9 cellular contexts compared by ENCODE assay signal in the genomic region with DNA sequence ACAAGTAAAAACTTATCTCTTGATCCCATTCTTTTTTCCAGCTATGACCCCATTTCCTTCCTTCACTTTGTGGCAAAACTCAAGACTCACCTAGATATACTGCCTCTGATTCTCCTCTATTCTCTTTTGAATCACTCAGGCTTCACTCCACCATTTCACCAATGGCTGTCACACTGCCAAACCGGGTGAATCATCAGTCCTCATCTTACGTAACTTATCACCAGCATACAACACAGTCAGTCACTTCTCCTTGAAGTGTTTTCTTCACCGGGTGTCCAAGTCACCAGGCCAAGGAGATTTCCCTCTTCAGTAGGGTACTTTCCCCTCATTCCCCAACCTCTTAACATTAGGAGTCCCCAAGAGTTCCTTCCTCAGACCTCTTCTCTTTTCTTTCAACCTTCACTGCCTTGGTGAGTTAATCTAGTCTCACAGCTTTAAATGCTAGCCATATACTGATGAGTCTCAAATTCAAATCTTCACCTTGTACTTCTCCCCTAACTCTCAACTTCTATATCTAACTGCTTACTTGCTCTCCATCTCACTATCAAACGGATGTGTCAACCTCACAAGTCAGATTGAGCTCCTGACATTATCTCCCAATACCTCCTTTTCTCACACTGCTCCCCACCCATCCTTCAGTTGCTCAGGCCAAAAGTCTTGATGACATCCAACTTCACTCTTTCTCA. TPM values are rescaled to one million over a fixed set of nuclear protein-coding genes. Genes with fewer than 3 reads are reported as not detected.
DNase-seq lines count a peak whose midpoint lies in the region; ATAC-seq, FAIRE-seq and TF ChIP-seq lines count a peak whose summit lies in the region.
"Had no signal": no experiment of that assay in that cellular context is flagged by ENCODE, and none has a peak within 500 bp of the region (broad histone marks: within the 10 kb centered on the region; RNA-seq: fewer than 3 reads in every experiment).

No MANE protein-coding gene starts in this region.

- H3K9me3 Mint-ChIP-seq in activated CD4-positive, alpha-beta memory T cell treated with anti-CD3 and anti-CD28 coated beads for 36 hours: no peaks in the 10 kb centered on the region
- no peaks in the 10 kb centered on the region for H3K9me3 Mint-ChIP-seq in activated CD4-positive, alpha-beta memory T cell treated with anti-CD3 and anti-CD28 coated beads, Interleukin-2, amount 10 ng/mL, durations not matched to agents 7 days and 5 days
- H3K9me3 Mint-ChIP-seq in progenitor cell of endocrine pancreas (ENCODE audit: low read depth): no peaks in the 10 kb centered on the region

- peaks cover 6% of the 10 kb centered on the region for H3K36me3 Mint-ChIP-seq in activated CD4-positive, alpha-beta memory T cell treated with anti-CD3 and anti-CD28 coated beads for 36 hours
- H3K36me3 Mint-ChIP-seq in activated CD4-positive, alpha-beta memory T cell treated with anti-CD3 and anti-CD28 coated beads, Interleukin-2, amount 10 ng/mL, durations not matched to agents 7 days and 5 days (ENCODE audit: low read depth): peaks cover 35% of the 10 kb centered on the region
- H3K36me3 Mint-ChIP-seq in progenitor cell of endocrine pancreas (ENCODE audit: insufficient read depth): peaks cover 17% of the 10 kb centered on the region

- DNase-seq in activated CD4-positive, alpha-beta memory T cell treated with anti-CD3 and anti-CD28 coated beads for 36 hours: peak; percentile 57
- no peak for DNase-seq in activated CD4-positive, alpha-beta memory T cell treated with anti-CD3 and anti-CD28 coated beads, Interleukin-2, amount 10 ng/mL, durations not matched to agents 7 days and 5 days
- DNase-seq in body of pancreas (peak; percentile 55 to 73 (median 66)), HepG2 (ENCODE audit: low spot score) (peak; percentile 48), tibial nerve (ENCODE audit: low spot score in 2 of 2) (peak; percentile 79 to 96), T-helper 2 cell (no peak), progenitor cell of endocrine pancreas (ENCODE audit: low spot score, unreplicated experiment) (no peak)
- DNase-seq: NCI-H1105 treated with DMSO at 0.1 percent for 48 hours had no signal

- H3K9me3 ChIP-seq in body of pancreas (no peaks in the 10 kb centered on the region), HepG2 (ENCODE audit: low read length) (no peaks in the 10 kb centered on the region), tibial nerve (no peaks in the 10 kb centered on the region)

- TF ChIP-seq EP300 in HepG2 (IDR thresholded peaks at IDR 0.05; ENCODE audit: low read depth in 2 of 2, low read length in 2 of 2): no peak
- TF ChIP-seq EP300 in HepG2 (CRISPR knock-in tag; IDR thresholded peaks at IDR 0.05; ENCODE audit: borderline replicate concordance): no peak
- peak in 1 of 2 donors; percentile 74 for TF ChIP-seq EP300 in tibial nerve (IDR thresholded peaks at IDR 0.05)

- H3K27me3 ChIP-seq in body of pancreas: no peaks in the 10 kb centered on the region
- no peaks in the 10 kb centered on the region for H3K27me3 ChIP-seq in HepG2 (ENCODE audit: control insufficient read depth in 1 of 2, insufficient read depth in 2 of 2, low read length in 2 of 2)
- no peaks in the 10 kb centered on the region for H3K27me3 ChIP-seq in tibial nerve

- intact Hi-C loops in activated CD4-positive, alpha-beta memory T cell treated with anti-CD3 and anti-CD28 coated beads for 36 hours (cut with micrococcal nuclease): no loop called here
- intact Hi-C loops in body of pancreas (cut with DNase I): loop anchor here (5.0 kb wide), 1 partner anchor 350 kb away; no protein-coding TSS in a partner anchor
- intact Hi-C loops in HepG2 (cut with micrococcal nuclease; ENCODE audit: unreplicated experiment): no loop called here

- 17 to 28% methylated on average over 4 of the region's 4 CpGs for WGBS in body of pancreas, 2 donors
- WGBS in HepG2 (ENCODE audit: low lambda C conversion rate): 58% methylated on average over 4 of the region's 4 CpGs
- 28 to 32% methylated on average over 4 of the region's 4 CpGs for WGBS in tibial nerve, 2 donors

- H3K27ac ChIP-seq in body of pancreas (peak overlapping the region in 2 of 4 donors; percentile 16 to 18), HepG2 (ENCODE audit: extremely low read length, insufficient read depth, low read length) (no peak overlapping the region), tibial nerve (peak overlapping the region; percentile 9 to 73 (median 48))

- H3K4me3 Mint-ChIP-seq in activated CD4-positive, alpha-beta memory T cell treated with anti-CD3 and anti-CD28 coated beads for 36 hours: no peak overlapping the region
- no peak overlapping the region for H3K4me3 Mint-ChIP-seq in activated CD4-positive, alpha-beta memory T cell treated with anti-CD3 and anti-CD28 coated beads, Interleukin-2, amount 10 ng/mL, durations not matched to agents 7 days and 5 days
- H3K4me3 Mint-ChIP-seq in progenitor cell of endocrine pancreas (ENCODE audit: low read depth): no peak overlapping the region

- peaks cover 20% of the 10 kb centered on the region for H3K4me1 ChIP-seq in body of pancreas
- peaks cover 18% of the 10 kb centered on the region for H3K4me1 ChIP-seq in HepG2 (ENCODE audit: insufficient read depth, low read length)
- H3K4me1 ChIP-seq in tibial nerve: peaks cover 0 to 23% (median 7%) of the 10 kb centered on the region in 4 donors

- no peak for TF ChIP-seq RAD21 in HepG2 (CRISPR knock-in tag; IDR thresholded peaks at IDR 0.05)

- H3K27me3 Mint-ChIP-seq in activated CD4-positive, alpha-beta memory T cell treated with anti-CD3 and anti-CD28 coated beads for 36 hours: no peaks in the 10 kb centered on the region
- H3K27me3 Mint-ChIP-seq in activated CD4-positive, alpha-beta memory T cell treated with anti-CD3 and anti-CD28 coated beads, Interleukin-2, amount 10 ng/mL, durations not matched to agents 7 days and 5 days: no peaks in the 10 kb centered on the region
- H3K27me3 Mint-ChIP-seq in progenitor cell of endocrine pancreas: no peaks in the 10 kb centered on the region

- H3K4me3 ChIP-seq in body of pancreas (no peak overlapping the region), HepG2 (replicated peaks in 1 of 3; ENCODE audit: insufficient read depth in 1 of 3, low read depth in 2 of 3, low read length in 3 of 3) (no peak overlapping the region), tibial nerve (no peak overlapping the region)

- H3K9ac ChIP-seq in HepG2 (ENCODE audit: insufficient read depth, low read depth, low read length): no peak overlapping the region

- ATAC-seq in body of pancreas (peak; percentile 68), HepG2 (peak; percentile 54; the same call in 2 of the 3 replicates), HG03469 (IDR thresholded peaks at IDR 0.05; ENCODE audit: unreplicated experiment) (no peak)

- no TSS peak for BruUV-seq in HepG2 (replicated peaks; lab: Mats Ljungman, UMichigan)

- no peak overlapping the region for H2AFZ ChIP-seq in HepG2 (ENCODE audit: low read length)

- no peak for FAIRE-seq in HepG2 (lab: Jason Lieb, UNC)

- H3K79me2 ChIP-seq in HepG2 (ENCODE audit: insufficient read depth, low read length): peaks cover 6% of the 10 kb centered on the region

- no peaks in the 10 kb centered on the region for H4K20me1 ChIP-seq in HepG2 (ENCODE audit: insufficient read depth, low read length)

- H3K36me3 ChIP-seq in body of pancreas (replicated peaks in 1 of 2; ENCODE audit: insufficient read depth in 1 of 2, low read depth in 2 of 2) (peaks cover 0 to 13% of the 10 kb centered on the region in 2 donors), HepG2 (replicated peaks in 1 of 2; ENCODE audit: control insufficient read depth in 1 of 2, insufficient read depth in 2 of 2, low read length in 2 of 2) (peaks cover 22 to 67% of the 10 kb centered on the region in 2 experiments), tibial nerve (peaks cover 0 to 36% (median 5%) of the 10 kb centered on the region in 3 donors)

- peaks cover 19% of the 10 kb centered on the region for H3K4me1 Mint-ChIP-seq in activated CD4-positive, alpha-beta memory T cell treated with anti-CD3 and anti-CD28 coated beads for 36 hours (ENCODE audit: low read depth)
- peaks cover 19% of the 10 kb centered on the region for H3K4me1 Mint-ChIP-seq in activated CD4-positive, alpha-beta memory T cell treated with anti-CD3 and anti-CD28 coated beads, Interleukin-2, amount 10 ng/mL, durations not matched to agents 7 days and 5 days
- no peaks in the 10 kb centered on the region for H3K4me1 Mint-ChIP-seq in progenitor cell of endocrine pancreas (ENCODE audit: low read depth)

- CTCF ChIA-PET in activated CD4-positive, alpha-beta memory T cell treated with anti-CD3 and anti-CD28 coated beads for 36 hours (lab: Charles Lee): interaction anchor here (1.3 to 4.4 kb wide), 3 partner anchors 19 to 350 kb away, joined by 4 to 69 read pairs (median 9); no protein-coding TSS in a partner anchor
- CTCF ChIA-PET in activated CD4-positive, alpha-beta memory T cell treated with anti-CD3 and anti-CD28 coated beads, Interleukin-2, amount 10 ng/mL, durations not matched to agents 7 days and 5 days (lab: Charles Lee): interaction anchor here (1.3 to 6.1 kb wide), 5 partner anchors 10 to 351 kb away, joined by 3 to 88 read pairs (median 13); no protein-coding TSS in a partner anchor
- CTCF ChIA-PET in HepG2 (lab: Yijun Ruan, JAX; ENCODE audit: low intra/inter-chr PET ratio, low total read pairs): interaction anchor here (3.3 kb wide), 1 partner anchor 17 kb away, joined by 60 read pairs; no protein-coding TSS in a partner anchor

- peak overlapping the region; percentile 11 for H3K27ac Mint-ChIP-seq in activated CD4-positive, alpha-beta memory T cell treated with anti-CD3 and anti-CD28 coated beads for 36 hours
- H3K27ac Mint-ChIP-seq in activated CD4-positive, alpha-beta memory T cell treated with anti-CD3 and anti-CD28 coated beads, Interleukin-2, amount 10 ng/mL, durations not matched to agents 7 days and 5 days: no peak overlapping the region
- H3K27ac Mint-ChIP-seq in progenitor cell of endocrine pancreas: no peak overlapping the region

- no peak overlapping the region for H3K4me2 ChIP-seq in HepG2 (ENCODE audit: low read depth, low read length)

- in situ Hi-C loops in HepG2 (cut with HindIII; ENCODE audit: extremely low pct_ligation_motif_present, low pct_unique_long_range_greater_than_20kb): loop anchor here (10.0 kb wide), 1 partner anchor 348 kb away; no protein-coding TSS in a partner anchor

- TF ChIP-seq POLR2A in body of pancreas (IDR thresholded peaks at IDR 0.05): no peak
- no peak for TF ChIP-seq POLR2A in HepG2 (IDR thresholded peaks at IDR 0.05; ENCODE audit: insufficient read depth in 1 of 2, low read depth in 2 of 2, low read length in 2 of 2)
- TF ChIP-seq POLR2A in tibial nerve (IDR thresholded peaks at IDR 0.05): no peak

- POLR2A ChIA-PET in activated CD4-positive, alpha-beta memory T cell treated with anti-CD3 and anti-CD28 coated beads for 36 hours (lab: Charles Lee): no interaction called here
- POLR2A ChIA-PET in activated CD4-positive, alpha-beta memory T cell treated with anti-CD3 and anti-CD28 coated beads, Interleukin-2, amount 10 ng/mL, durations not matched to agents 7 days and 5 days (lab: Charles Lee): interaction anchor here (0.9 to 1.3 kb wide), 2 partner anchors 10 to 349 kb away, joined by 3 to 4 read pairs; no protein-coding TSS in a partner anchor
- POLR2A ChIA-PET in HepG2 (lab: Yijun Ruan, JAX): interaction anchor here (1.0 kb wide), 1 partner anchor 222 kb away, joined by 4 read pairs; no protein-coding TSS in a partner anchor

- no peak for TF ChIP-seq CTCF in body of pancreas (IDR thresholded peaks at IDR 0.05)
- no peak for TF ChIP-seq CTCF in HepG2 (CRISPR knock-in tag; IDR thresholded peaks at IDR 0.05)
- no peak for TF ChIP-seq CTCF in tibial nerve (IDR thresholded peaks at IDR 0.05)
- TF ChIP-seq CTCF in progenitor cell of endocrine pancreas (IDR thresholded peaks at IDR 0.05; ENCODE audit: unreplicated experiment): no peak

RNA-seq across cellular contexts. Expression of a gene that starts 6.0 kb away (rescaled TPM):
- total RNA-seq in activated CD4-positive, alpha-beta memory T cell treated with anti-CD3 and anti-CD28 coated beads for 36 hours: 1 to 10 TPM; 8.1 to 8.6 TPM
- total RNA-seq in activated CD4-positive, alpha-beta memory T cell treated with anti-CD3 and anti-CD28 coated beads, Interleukin-2, amount 10 ng/mL, durations not matched to agents 7 days and 5 days: 10 to 100 TPM; 10.1 to 10.8 TPM
- 1 to 10 TPM; 1.6 to 6.2 TPM for total RNA-seq in body of pancreas
- 6.4 and 11.1 TPM in 2 replicates for total RNA-seq in HepG2 (2016; rRNA removed; fragmentation: Illumina TruSeq; extraction: Trizol)
- total RNA-seq in HepG2 (2016; cell fraction: cytosol; rRNA removed; fragmentation: Illumina TruSeq; extraction: Trizol; ENCODE audit: low read depth): 0.91 and 1.3 TPM in 2 replicates
- 5.9 and 10.4 TPM in 2 replicates for total RNA-seq in HepG2 (2016; cell fraction: insoluble cytoplasmic fraction; rRNA removed; fragmentation: Illumina TruSeq; extraction: Trizol)
- total RNA-seq in HepG2 (2016; cell fraction: membrane; rRNA removed; fragmentation: Illumina TruSeq; extraction: Trizol): 3.0 and 3.2 TPM in 2 replicates
- 14.8 and 18.0 TPM in 2 replicates for total RNA-seq in HepG2 (2016; cell fraction: nucleus; rRNA removed; fragmentation: Illumina TruSeq; extraction: Trizol)
- 5.6 and 5.7 TPM in 2 replicates for polyA plus RNA-seq in HepG2 (2011; rRNA removed)
- polyA plus RNA-seq in HepG2 (2011; cell fraction: cytosol; rRNA removed): 2.8 and 4.4 TPM in 2 replicates
- 5.2 and 5.7 TPM in 2 replicates for polyA plus RNA-seq in HepG2 (2011; cell fraction: nucleus; rRNA removed)
- 8.0 and 9.3 TPM in 2 replicates for polyA plus RNA-seq in HepG2 (2012)
- polyA plus RNA-seq in HepG2 (2016; cell fraction: cytosol; fragmentation: Illumina TruSeq; extraction: Trizol; ENCODE audit: low read depth): 1.8 TPM in 2 replicates
- 5.5 and 5.8 TPM in 2 replicates for polyA plus RNA-seq in HepG2 (2016; cell fraction: insoluble cytoplasmic fraction; fragmentation: Illumina TruSeq; extraction: Trizol; ENCODE audit: low read depth)
- polyA plus RNA-seq in HepG2 (2016; cell fraction: membrane; fragmentation: Illumina TruSeq; extraction: Trizol; ENCODE audit: low read depth): 2.5 and 2.6 TPM in 2 replicates
- polyA plus RNA-seq in HepG2 (2016; cell fraction: nucleus; fragmentation: Illumina TruSeq; extraction: Trizol; ENCODE audit: insufficient read depth, low read depth): 12.7 and 12.8 TPM in 2 replicates
- 2.1 and 2.2 TPM in 2 replicates for polyA minus RNA-seq in HepG2 (2011; rRNA and poly(A)+ RNA removed; ENCODE audit: low replicate concordance)
- 1.1 TPM in 2 replicates for polyA minus RNA-seq in HepG2 (2011; cell fraction: cytosol; rRNA and poly(A)+ RNA removed)
- polyA minus RNA-seq in HepG2 (2011; cell fraction: nucleus; rRNA and poly(A)+ RNA removed): 21.8 and 23.6 TPM in 2 replicates
- 1 to 10 TPM; 4.9 to 8.2 (median 7.0) TPM for total RNA-seq in tibial nerve
- 11.5 and 12.4 TPM in 2 replicates for total RNA-seq in progenitor cell of endocrine pancreas

Comparison
In these comparisons a context has a peak if more than half of its experiments do, and no peak if none do; other contexts are left out.
1. DNase-seq: peak in activated CD4-positive, alpha-beta memory T cell treated with anti-CD3 and anti-CD28 coated beads for 36 hours (single experiment), body of pancreas (4 of 4), HepG2 (single experiment) and tibial nerve (2 of 2); none in activated CD4-positive, alpha-beta memory T cell treated with anti-CD3 and anti-CD28 coated beads, Interleukin-2, amount 10 ng/mL, durations not matched to agents 7 days and 5 days (single experiment), T-helper 2 cell (0 of 5) and progenitor cell of endocrine pancreas (single experiment).